In genomic region chr11:43354311-43354710, GRCh38 we compare ENCODE assay signal across 31 cellular contexts.
"Had no signal": no experiment of that assay in that cellular context is flagged by ENCODE, and none has a peak within 500 bp of the region (broad histone marks: within the 10 kb centered on the region; RNA-seq: fewer than 3 reads in every experiment).

No MANE protein-coding gene starts in this region.

- H3K27me3 ChIP-seq: neural progenitor cell, ovary, spleen, stomach, tibial artery, transverse colon, upper lobe of right lung, uterus had no signal

- H3K36me3 ChIP-seq: neural progenitor cell, ovary, spleen, stomach, thoracic aorta, tibial artery, transverse colon, upper lobe of right lung, uterus had no signal

- H3K27ac Mint-ChIP-seq: naive B cell; naive thymus-derived CD8-positive, alpha-beta T cell; natural killer cell treated with Interleukin-12 subunit alpha and Interleukin-12 subunit beta and Interleukin-15 and Interleukin-18, amount 100 ng/mL, for 72 hours; nephron progenitor cell; neural progenitor cell; progenitor cell of endocrine pancreas; stimulated activated memory B cell treated with anti-CD40 and anti-IgM and Interleukin-4, amounts not matched to agents 10 μg/mL and 1 μg/mL and 100 μg/mL, for 72 hours; stimulated activated naive CD8-positive, alpha-beta T cell treated with anti-CD3 and anti-CD28 coated beads, Interleukin-15, Interleukin-2, amounts not matched to agents 100 ng/mL and 50 ng/mL, for 24 hours; type B pancreatic cell had no signal

- H3K4me2 ChIP-seq: neural progenitor cell, smooth muscle cell had no signal

- H3K4me1 ChIP-seq: parathyroid adenoma, upper lobe of right lung, uterus had no signal

- H3K27ac ChIP-seq: neural progenitor cell, ovary, parathyroid adenoma, psoas muscle, skin epidermis, spleen, stomach, thoracic aorta, tibial artery, transverse colon, upper lobe of right lung, uterus had no signal

- H3K4me3 Mint-ChIP-seq: naive thymus-derived CD8-positive, alpha-beta T cell; natural killer cell treated with Interleukin-12 subunit alpha and Interleukin-12 subunit beta and Interleukin-15 and Interleukin-18, amount 100 ng/mL, for 72 hours; nephron progenitor cell; neural progenitor cell; stimulated activated memory B cell treated with anti-CD40 and anti-IgM and Interleukin-4, amounts not matched to agents 10 μg/mL and 1 μg/mL and 100 μg/mL, for 72 hours; stimulated activated naive CD8-positive, alpha-beta T cell treated with anti-CD3 and anti-CD28 coated beads, Interleukin-15, Interleukin-2, amounts not matched to agents 100 ng/mL and 50 ng/mL, for 24 hours; type B pancreatic cell had no signal

- H3K36me3 Mint-ChIP-seq: naive B cell; naive thymus-derived CD8-positive, alpha-beta T cell had no signal

- H3K27me3 Mint-ChIP-seq: naive B cell; naive thymus-derived CD8-positive, alpha-beta T cell; natural killer cell treated with Interleukin-12 subunit alpha and Interleukin-12 subunit beta and Interleukin-15 and Interleukin-18, amount 100 ng/mL, for 72 hours; stimulated activated memory B cell treated with anti-CD40 and anti-IgM and Interleukin-4, amounts not matched to agents 10 μg/mL and 1 μg/mL and 100 μg/mL, for 72 hours; stimulated activated naive CD8-positive, alpha-beta T cell treated with anti-CD3 and anti-CD28 coated beads, Interleukin-15, Interleukin-2, amounts not matched to agents 100 ng/mL and 50 ng/mL, for 24 hours had no signal

- ATAC-seq: naive thymus-derived CD8-positive, alpha-beta T cell; natural killer cell treated with Interleukin-12 subunit alpha and Interleukin-12 subunit beta and Interleukin-15 and Interleukin-18, amount 100 ng/mL, for 72 hours; psoas muscle; right cardiac atrium; sciatic nerve; stimulated activated memory B cell treated with anti-CD40 and anti-IgM and Interleukin-4, amounts not matched to agents 10 μg/mL and 1 μg/mL and 100 μg/mL, for 72 hours; upper lobe of right lung had no signal

- H3K9me3 Mint-ChIP-seq: naive thymus-derived CD8-positive, alpha-beta T cell; natural killer cell treated with Interleukin-12 subunit alpha and Interleukin-12 subunit beta and Interleukin-15 and Interleukin-18, amount 100 ng/mL, for 72 hours; stimulated activated memory B cell treated with anti-CD40 and anti-IgM and Interleukin-4, amounts not matched to agents 10 μg/mL and 1 μg/mL and 100 μg/mL, for 72 hours; stimulated activated naive CD8-positive, alpha-beta T cell treated with anti-CD3 and anti-CD28 coated beads, Interleukin-15, Interleukin-2, amounts not matched to agents 100 ng/mL and 50 ng/mL, for 24 hours had no signal

- H3K9me3 ChIP-seq: ovary, psoas muscle, spleen, stomach, thoracic aorta, tibial artery, transverse colon, upper lobe of right lung, uterus had no signal

- DNase-seq: naive B cell; naive thymus-derived CD8-positive, alpha-beta T cell; nephron progenitor cell; occipital lobe; ovary; posterior cingulate gyrus; psoas muscle; right cardiac atrium; spleen; stimulated activated CD4-positive, alpha-beta T cell treated with anti-CD3 and anti-CD28 coated beads, Interleukin-12 subunit alpha, Interleukin-12 subunit beta, amount 100 ng/mL, for 4 hours; stimulated activated CD4-positive, alpha-beta T cell treated with anti-CD3 and anti-CD28 coated beads, Interleukin-1b, Interleukin-23, amount 100 ng/mL, for 48 hours; stimulated activated CD4-positive, alpha-beta T cell treated with anti-CD3 and anti-CD28 coated beads, Interleukin-4, amount 100 ng/mL, for 1 hour; stimulated activated CD4-positive, alpha-beta T cell treated with anti-CD3 and anti-CD28 coated beads, Interleukin-4, amount 100 ng/mL, for 4 hours; stimulated activated CD8-positive, alpha-beta memory T cell treated with anti-CD3 and anti-CD28 coated beads, Interleukin-4, amount 100 ng/mL, for 48 hours; stimulated activated naive CD4-positive, alpha-beta T cell treated with Interleukin-2 at 50 U/mL for 16 hours; stomach; tibial artery; transverse colon; upper lobe of right lung; uterus had no signal

- H3K4me3 ChIP-seq: neural progenitor cell, ovary, psoas muscle, skin epidermis, smooth muscle cell, spleen, stomach, thoracic aorta, tibial artery, transverse colon, upper lobe of right lung, uterus had no signal
